ENCODE assay signal across 1 cellular context in the genomic region with DNA sequence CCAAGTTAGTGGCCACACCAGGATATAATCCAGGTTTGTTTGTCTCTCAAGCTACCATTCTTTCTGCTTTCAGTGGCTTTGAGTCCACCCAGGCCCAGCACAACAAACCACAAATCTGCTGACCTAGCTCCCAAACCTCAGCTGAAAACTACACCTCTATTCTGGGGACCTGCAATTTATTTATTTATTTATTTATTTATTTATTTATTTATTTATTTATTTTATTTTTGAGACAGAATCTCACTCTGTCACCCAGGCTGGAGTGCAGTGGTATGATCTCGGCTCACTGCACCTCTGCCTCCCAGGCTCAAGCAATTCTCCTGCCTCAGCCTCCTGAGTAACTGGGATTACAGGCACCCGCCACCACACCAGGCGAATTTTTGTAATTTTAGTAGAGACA.
TF ChIP-seq lines count a peak whose summit lies in the region.

No MANE protein-coding gene starts in this region.

TF ChIP-seq in HEK293, 187 proteins besides CTCF, POLR2A, EP300 and RAD21 (continued from another document):
- TF ChIP-seq ZNF426 (tag by site-specific recombination; IDR thresholded peaks at IDR 0.05) (peak; percentile 69), ZNF394 (tag by site-specific recombination; IDR thresholded peaks at IDR 0.05; ENCODE audit: borderline replicate concordance) (peak; percentile 90; the same call in 1 of the 2 replicates)
- TF ChIP-seq, protein P1, sequence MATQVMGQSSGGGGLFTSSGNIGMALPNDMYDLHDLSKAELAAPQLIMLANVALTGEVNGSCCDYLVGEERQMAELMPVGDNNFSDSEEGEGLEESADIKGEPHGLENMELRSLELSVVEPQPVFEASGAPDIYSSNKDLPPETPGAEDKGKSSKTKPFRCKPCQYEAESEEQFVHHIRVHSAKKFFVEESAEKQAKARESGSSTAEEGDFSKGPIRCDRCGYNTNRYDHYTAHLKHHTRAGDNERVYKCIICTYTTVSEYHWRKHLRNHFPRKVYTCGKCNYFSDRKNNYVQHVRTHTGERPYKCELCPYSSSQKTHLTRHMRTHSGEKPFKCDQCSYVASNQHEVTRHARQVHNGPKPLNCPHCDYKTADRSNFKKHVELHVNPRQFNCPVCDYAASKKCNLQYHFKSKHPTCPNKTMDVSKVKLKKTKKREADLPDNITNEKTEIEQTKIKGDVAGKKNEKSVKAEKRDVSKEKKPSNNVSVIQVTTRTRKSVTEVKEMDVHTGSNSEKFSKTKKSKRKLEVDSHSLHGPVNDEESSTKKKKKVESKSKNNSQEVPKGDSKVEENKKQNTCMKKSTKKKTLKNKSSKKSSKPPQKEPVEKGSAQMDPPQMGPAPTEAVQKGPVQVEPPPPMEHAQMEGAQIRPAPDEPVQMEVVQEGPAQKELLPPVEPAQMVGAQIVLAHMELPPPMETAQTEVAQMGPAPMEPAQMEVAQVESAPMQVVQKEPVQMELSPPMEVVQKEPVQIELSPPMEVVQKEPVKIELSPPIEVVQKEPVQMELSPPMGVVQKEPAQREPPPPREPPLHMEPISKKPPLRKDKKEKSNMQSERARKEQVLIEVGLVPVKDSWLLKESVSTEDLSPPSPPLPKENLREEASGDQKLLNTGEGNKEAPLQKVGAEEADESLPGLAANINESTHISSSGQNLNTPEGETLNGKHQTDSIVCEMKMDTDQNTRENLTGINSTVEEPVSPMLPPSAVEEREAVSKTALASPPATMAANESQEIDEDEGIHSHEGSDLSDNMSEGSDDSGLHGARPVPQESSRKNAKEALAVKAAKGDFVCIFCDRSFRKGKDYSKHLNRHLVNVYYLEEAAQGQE (tag by site-specific recombination; IDR thresholded peaks at IDR 0.05), result peak; percentile 53; the same call in 1 of the 2 replicates
TF ChIP-seq in HEK293: peak in this region for 13; not testable (repeated sequence) for 174.
